Comparison of ENCODE assay signal across 8 cellular contexts in genomic region chr2:127829845-127830246, GRCh38. TPM values are rescaled to one million over a fixed set of nuclear protein-coding genes. Genes with fewer than 3 reads are reported as not detected.
A peak's percentile ranks its signal among the peaks of the same experiment; 100 is the strongest.
DNase-seq lines count a peak whose midpoint lies in the region; ATAC-seq and TF ChIP-seq lines count a peak whose summit lies in the region.

No MANE protein-coding gene starts in this region.

- intact Hi-C loops in left lung (cut with DNase I) (no loop called here), left ventricle myocardium superior (cut with micrococcal nuclease) (loop anchor here (5.0 kb wide), 1 partner anchor 233 kb away; no protein-coding TSS in a partner anchor), heart right ventricle (cut with DNase I) (no loop called here)

- H3K36me3 ChIP-seq in left lung (no peaks in the 10 kb centered on the region), heart right ventricle (no peaks in the 10 kb centered on the region)

- H3K4me1 ChIP-seq in left lung (peaks cover 0 to 12% of the 10 kb centered on the region in 2 donors), heart right ventricle (peaks cover 0 to 8% (median 0%) of the 10 kb centered on the region in 9 donors)

- DNase-seq in COLO668 (lab: John Stamatoyannopoulos, UW; ENCODE audit: unreplicated experiment): peak; percentile 60
- peak; percentile 24 for DNase-seq in HT1080 (ENCODE audit: low read depth)
- peak; percentile 56 to 72 for DNase-seq in activated CD4-positive, alpha-beta T cell treated with anti-CD3 and anti-CD28 coated beads, Interleukin-2, amount 50 U/mL, for 48 hours
- peak in 1 of 2 donors; percentile 40 for DNase-seq in left lung
- DNase-seq in cerebellum (ENCODE audit: low spot score): no peak
- no peak for DNase-seq in left ventricle myocardium superior
- DNase-seq in heart right ventricle: no peak

- WGBS in heart right ventricle, 2 donors: 71 to 77% methylated on average over 5 of the region's 5 CpGs

- ATAC-seq in GM21381 (IDR thresholded peaks at IDR 0.05; ENCODE audit: unreplicated experiment): peak; percentile 96
- peak; percentile 85 for ATAC-seq in left lung
- ATAC-seq in left ventricle myocardium superior: no peak
- no peak for ATAC-seq in heart right ventricle

- no peak overlapping the region for H3K4me3 ChIP-seq in left lung
- no peak overlapping the region for H3K4me3 ChIP-seq in heart right ventricle

- no peaks in the 10 kb centered on the region for H3K27me3 ChIP-seq in left lung
- no peaks in the 10 kb centered on the region for H3K27me3 ChIP-seq in heart right ventricle

- H3K9me3 ChIP-seq in left lung (peaks cover 0 to 14% of the 10 kb centered on the region in 2 donors), heart right ventricle (no peaks in the 10 kb centered on the region)

- TF ChIP-seq CTCF in left lung (IDR thresholded peaks at IDR 0.05) (no peak), heart right ventricle (IDR thresholded peaks at IDR 0.05) (no peak)

- peak overlapping the region in 1 of 2 donors; percentile 5 for H3K27ac ChIP-seq in left lung
- peak overlapping the region in 1 of 10 donors; percentile 29 for H3K27ac ChIP-seq in heart right ventricle

RNA-seq across cellular contexts. Expression of gene WDR33, which starts 18.9 kb away (rescaled TPM):
- 20.1 and 29.4 TPM in 2 replicates for total RNA-seq in HT1080 (2014; rRNA removed; shearing (Covaris generic))
- 14.8 and 16.0 TPM in 2 replicates for polyA plus RNA-seq in HT1080 (2015; cell fraction: cytosol; rRNA removed)
- 39.3 and 44.7 TPM in 2 replicates for polyA plus RNA-seq in HT1080 (2015; cell fraction: nucleus; rRNA removed)
- total RNA-seq in left lung (10 to 100 TPM; 46.4 to 55.2 TPM), cerebellum (116 TPM), left ventricle myocardium superior (45.2 TPM), heart right ventricle (10 to 100 TPM; 38.5 to 47.6 (median 42.9) TPM)
- polyA plus RNA-seq in heart right ventricle: 10 to 100 TPM; 10.5 to 18.1 TPM

RNA-seq across cellular contexts. Expression of gene POLR2D, which starts 28.1 kb away (rescaled TPM):
- 34.3 and 49.1 TPM in 2 replicates for total RNA-seq in HT1080 (2014; rRNA removed; shearing (Covaris generic))
- 44.7 and 46.1 TPM in 2 replicates for polyA plus RNA-seq in HT1080 (2015; cell fraction: cytosol; rRNA removed)
- 20.8 and 21.9 TPM in 2 replicates for polyA plus RNA-seq in HT1080 (2015; cell fraction: nucleus; rRNA removed)
- total RNA-seq in left lung: 10 to 100 TPM; 27.2 to 28.0 TPM
- total RNA-seq in cerebellum: 26.5 TPM
- total RNA-seq in left ventricle myocardium superior: 24.8 TPM
- total RNA-seq in heart right ventricle: 10 to 100 TPM; 19.0 to 26.4 (median 20.7) TPM
- polyA plus RNA-seq in heart right ventricle: 10 to 100 TPM in 1 of 2 donors, 1 to 10 TPM in 1; 7.5 to 13.3 TPM

RNA-seq across cellular contexts. Expression of gene AMMECR1L, which starts 55.9 kb away (rescaled TPM):
- 12.3 and 15.2 TPM in 2 replicates for total RNA-seq in HT1080 (2014; rRNA removed; shearing (Covaris generic))
- polyA plus RNA-seq in HT1080 (2015; cell fraction: cytosol; rRNA removed): 13.4 and 15.6 TPM in 2 replicates
- polyA plus RNA-seq in HT1080 (2015; cell fraction: nucleus; rRNA removed): 24.8 and 25.7 TPM in 2 replicates
- 10 to 100 TPM; 13.6 to 15.1 TPM for total RNA-seq in left lung
- total RNA-seq in cerebellum: 12.9 TPM
- 9.8 TPM for total RNA-seq in left ventricle myocardium superior
- total RNA-seq in heart right ventricle: 10 to 100 TPM in 8 of 10 donors, 1 to 10 TPM in 2; 8.2 to 13.2 (median 10.4) TPM
- polyA plus RNA-seq in heart right ventricle: 1 to 10 TPM; 6.6 to 7.1 TPM

Comparison
In these comparisons a context has a peak if more than half of its experiments do, and no peak if none do; other contexts are left out.
1. DNase-seq: peak in COLO668 (single experiment), HT1080 (single experiment) and activated CD4-positive, alpha-beta T cell treated with anti-CD3 and anti-CD28 coated beads, Interleukin-2, amount 50 U/mL, for 48 hours (2 of 2); none in cerebellum (single experiment), left ventricle myocardium superior (single experiment) and heart right ventricle (0 of 2).
2. ATAC-seq: peak in GM21381 (single experiment) and left lung (single experiment); none in left ventricle myocardium superior (single experiment) and heart right ventricle (0 of 8).